In the genomic region with DNA sequence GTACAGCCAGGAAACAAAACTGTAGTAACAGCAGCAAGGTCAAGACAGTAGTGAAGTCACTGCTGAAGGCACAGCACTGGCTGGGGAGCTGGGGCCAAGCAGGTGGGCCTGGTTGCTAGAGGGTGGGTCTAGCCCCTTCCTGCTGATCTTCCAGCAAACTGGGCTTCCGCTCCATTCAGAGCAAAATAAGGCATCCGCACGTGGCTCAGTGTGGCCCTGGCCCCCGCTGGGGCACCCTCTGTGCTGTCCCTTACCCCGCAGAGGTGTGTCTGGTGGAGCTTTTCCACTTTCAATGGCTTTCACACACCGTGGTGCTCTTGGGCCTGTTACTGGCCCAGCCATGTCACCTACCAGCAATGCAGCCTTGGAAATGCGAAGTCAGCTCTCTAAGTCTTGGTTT, we compare ENCODE assay signal across 20 cellular contexts.
"Had no signal": no experiment of that assay in that cellular context is flagged by ENCODE, and none has a peak within 500 bp of the region (broad histone marks: within the 10 kb centered on the region; RNA-seq: fewer than 3 reads in every experiment).

No MANE protein-coding gene starts in this region.

- H3K36me3 Mint-ChIP-seq: activated naive CD8-positive, alpha-beta T cell; memory B cell; naive thymus-derived CD4-positive, alpha-beta T cell; stimulated activated memory B cell treated with anti-CD40 and anti-IgM and Interleukin-4, amounts not matched to agents 10 μg/mL and 1 μg/mL and 100 μg/mL, for 72 hours; T-cell had no signal

- H3K27me3 ChIP-seq: cardiac muscle cell, dorsolateral prefrontal cortex had no signal

- H3K9me3 Mint-ChIP-seq: activated B cell treated with CpG ODN at 0.5 μM for 24 hours; activated CD8-positive, alpha-beta T cell treated with anti-CD3 and anti-CD28 coated beads for 36 hours; activated T-cell treated with anti-CD3 and anti-CD28 coated beads, Interleukin-2, amount 50 U/mL, for 72 hours; memory B cell; naive thymus-derived CD4-positive, alpha-beta T cell; stimulated activated memory B cell treated with anti-CD40 and anti-IgM and Interleukin-4, amounts not matched to agents 10 μg/mL and 1 μg/mL and 100 μg/mL, for 72 hours; T-cell had no signal

- H3K27ac Mint-ChIP-seq: activated B cell treated with CpG ODN at 0.5 μM for 24 hours; activated CD8-positive, alpha-beta T cell treated with anti-CD3 and anti-CD28 coated beads for 36 hours; activated naive CD8-positive, alpha-beta T cell; activated T-cell treated with anti-CD3 and anti-CD28 coated beads, Interleukin-2, amount 50 U/mL, for 72 hours; memory B cell; naive thymus-derived CD4-positive, alpha-beta T cell; stimulated activated memory B cell treated with anti-CD40 and anti-IgM and Interleukin-4, amounts not matched to agents 10 μg/mL and 1 μg/mL and 100 μg/mL, for 72 hours; T-cell had no signal

- ATAC-seq: activated CD8-positive, alpha-beta T cell treated with anti-CD3 and anti-CD28 coated beads for 36 hours; activated T-cell treated with anti-CD3 and anti-CD28 coated beads, Interleukin-2, amount 50 U/mL, for 72 hours; mucosa of descending colon; naive thymus-derived CD4-positive, alpha-beta T cell; stimulated activated memory B cell treated with anti-CD40 and anti-IgM and Interleukin-4, amounts not matched to agents 10 μg/mL and 1 μg/mL and 100 μg/mL, for 72 hours; T-cell; upper lobe of right lung had no signal

- H3K4me1 Mint-ChIP-seq: activated B cell treated with CpG ODN at 0.5 μM for 24 hours; memory B cell; naive thymus-derived CD4-positive, alpha-beta T cell; stimulated activated memory B cell treated with anti-CD40 and anti-IgM and Interleukin-4, amounts not matched to agents 10 μg/mL and 1 μg/mL and 100 μg/mL, for 72 hours; T-cell had no signal

- H3K4me3 Mint-ChIP-seq: activated B cell treated with CpG ODN at 0.5 μM for 24 hours; activated CD8-positive, alpha-beta T cell treated with anti-CD3 and anti-CD28 coated beads for 36 hours; activated naive CD8-positive, alpha-beta T cell; activated T-cell treated with anti-CD3 and anti-CD28 coated beads, Interleukin-2, amount 50 U/mL, for 72 hours; memory B cell; naive thymus-derived CD4-positive, alpha-beta T cell; stimulated activated memory B cell treated with anti-CD40 and anti-IgM and Interleukin-4, amounts not matched to agents 10 μg/mL and 1 μg/mL and 100 μg/mL, for 72 hours; T-cell had no signal

- H3K9me3 ChIP-seq: left ventricle myocardium inferior, mucosa of descending colon, upper lobe of right lung had no signal

- DNase-seq: activated B cell treated with CpG ODN at 0.5 μM for 24 hours; activated CD4-positive, alpha-beta T cell treated with anti-CD3 and anti-CD28 coated beads for 48 hours; activated CD8-positive, alpha-beta T cell treated with anti-CD3 and anti-CD28 coated beads for 36 hours; activated gamma-delta T cell treated with Interleukin-2 at 50 U/mL for 16 hours; activated T-cell treated with anti-CD3 and anti-CD28 coated beads, Interleukin-2, amount 50 U/mL, for 72 hours; foreskin melanocyte; glutamatergic neuron; left ventricle myocardium inferior; mucosa of descending colon; SK-N-SH; stimulated activated CD4-positive, alpha-beta T cell treated with anti-CD3 and anti-CD28 coated beads, Interleukin-4, amount 100 ng/mL, for 4 hours; T-cell; upper lobe of right lung had no signal

- H3K27ac ChIP-seq: cardiac muscle cell, left ventricle myocardium inferior, parathyroid adenoma, upper lobe of right lung had no signal

- H3K4me1 ChIP-seq: parathyroid adenoma, upper lobe of right lung had no signal

- H3K36me3 ChIP-seq: cardiac muscle cell, left ventricle myocardium inferior, upper lobe of right lung had no signal

- H3K4me3 ChIP-seq: cardiac muscle cell, dorsolateral prefrontal cortex, left ventricle myocardium inferior, mucosa of descending colon, upper lobe of right lung had no signal

- H3K27me3 Mint-ChIP-seq: activated B cell treated with CpG ODN at 0.5 μM for 24 hours had no signal
